10 cellular contexts compared by ENCODE assay signal in the genomic region with DNA sequence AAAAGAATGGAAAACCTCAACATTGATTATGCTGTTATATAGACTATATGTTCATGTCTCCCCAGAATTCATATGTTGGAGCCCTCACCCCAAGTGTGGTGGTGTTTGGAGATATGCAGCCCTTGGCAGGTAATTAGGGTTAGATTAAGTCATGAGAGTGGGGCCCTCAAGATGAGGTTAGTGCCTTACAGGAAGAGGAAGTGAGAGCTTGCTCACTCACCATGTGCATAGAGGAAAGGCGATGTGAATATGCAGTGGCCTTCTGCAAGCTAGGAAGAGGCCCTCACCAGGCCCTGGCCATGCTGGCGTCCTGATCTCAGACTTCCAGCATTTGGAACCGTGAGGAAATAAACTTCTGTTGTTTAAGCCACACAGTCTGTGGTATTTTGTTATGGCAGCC. TPM values are rescaled to one million over a fixed set of nuclear protein-coding genes. Genes with fewer than 3 reads are reported as not detected.
DNase-seq lines count a peak whose midpoint lies in the region; ATAC-seq, FAIRE-seq and TF ChIP-seq lines count a peak whose summit lies in the region.
"Had no signal": no experiment of that assay in that cellular context is flagged by ENCODE, and none has a peak within 500 bp of the region (broad histone marks: within the 10 kb centered on the region; RNA-seq: fewer than 3 reads in every experiment).

No MANE protein-coding gene starts in this region.

- SMC1A ChIA-PET in GM12878 (lab: Charles Lee; ENCODE audit: uncharacterized antibody, unreplicated experiment) = interaction anchor here (0.6 to 2.2 kb wide), 4 partner anchors 12 to 63 kb away, joined by 3 to 12 read pairs (median 4); a partner anchor contains a TSS

- no peak for TF ChIP-seq RAD21 in GM12878 (IDR thresholded peaks at IDR 0.05; ENCODE audit: insufficient read depth, low read depth, low read length)

- H3K4me1 ChIP-seq in GM12878 (ENCODE audit: control insufficient read depth, insufficient read depth, low read length) = peaks cover 23% of the 10 kb centered on the region

- in situ Hi-C loops in GM12878 (cut with MboI) = no loop called here

- no peak for DNase-seq in GM12878 (ENCODE audit: low read depth, low spot score)
- no peak for DNase-seq in RKO (ENCODE audit: low spot score)
- no peak for DNase-seq in stimulated activated CD4-positive, alpha-beta T cell treated with anti-CD3 and anti-CD28 coated beads, Interleukin-2, amount 100 ng/mL, for 24 hours
- DNase-seq in T-helper 2 cell = no peak
- DNase-seq in NCI-H2196 (lab: John Stamatoyannopoulos, UW; ENCODE audit: unreplicated experiment) = no peak
- DNase-seq: NCI-H2029 treated with DMSO at 0.1 percent for 48 hours; stimulated activated CD4-positive, alpha-beta T cell treated with anti-CD3 and anti-CD28 coated beads, Interleukin-1b, Interleukin-23, amount 100 ng/mL, for 48 hours had no signal

- FAIRE-seq in GM12878 (lab: Jason Lieb, UNC) = peak; percentile 23

- no peak overlapping the region; the same call in 1 of the 2 replicates for H2AFZ ChIP-seq in GM12878 (ENCODE audit: control insufficient read depth, low read depth, low read length)

- TF ChIP-seq POLR2A in GM18505 (IDR thresholded peaks at IDR 0.05; ENCODE audit: borderline replicate concordance, extremely low read depth, insufficient read depth, insufficient read length) (no peak), GM12878 (IDR thresholded peaks at IDR 0.05; ENCODE audit: low read depth, low read length) (peak; percentile 30; the same call in 1 of the 2 replicates)

- peak; percentile 86 for ATAC-seq in GM18505 (IDR thresholded peaks at IDR 0.05; ENCODE audit: unreplicated experiment)
- peak; percentile 86 for ATAC-seq in GM21526 (IDR thresholded peaks at IDR 0.05; ENCODE audit: low FRiP score, unreplicated experiment)
- ATAC-seq in HG03469 (IDR thresholded peaks at IDR 0.05; ENCODE audit: unreplicated experiment) = peak; percentile 91
- peak; percentile 97 for ATAC-seq in GM12878

- peak overlapping the region; percentile 42 for H3K27ac ChIP-seq in GM12878 (ENCODE audit: control insufficient read depth, insufficient read depth)

- H3K9ac ChIP-seq in GM12878 (ENCODE audit: control insufficient read depth, insufficient read depth, low read length) = no peak overlapping the region

- no peak for TF ChIP-seq CTCF in GM12878 (IDR thresholded peaks at IDR 0.05 in 2 of 3, conservative IDR thresholded peaks at IDR 0.05 in 1 of 3; ENCODE audit: control insufficient read depth in 2 of 3, extremely low read depth in 1 of 3, insufficient read depth in 1 of 3, low read depth in 3 of 3, low read length in 3 of 3)

- no peaks in the 10 kb centered on the region for H3K79me2 ChIP-seq in GM12878 (ENCODE audit: control insufficient read depth, insufficient read depth, low read length)

- 6% methylated on average over 3 of the region's 3 CpGs for WGBS in GM12878 (ENCODE audit: insufficient coverage, insufficient replicate concordance, low lambda C conversion rate, missing lambda C conversion rate)

- no peaks in the 10 kb centered on the region for H3K27me3 ChIP-seq in GM12878 (replicated peaks in 1 of 2; ENCODE audit: control insufficient read depth in 2 of 2, insufficient read depth in 2 of 2, low read length in 1 of 2)

- intact Hi-C loops in GM12878 (cut with micrococcal nuclease; ENCODE audit: unreplicated experiment) = loop anchor here (5.0 kb wide), 2 partner anchors 48 to 67 kb away; a partner anchor contains a TSS

- no peaks in the 10 kb centered on the region for H4K20me1 ChIP-seq in GM12878 (ENCODE audit: control insufficient read depth, insufficient read depth)

- CTCF ChIA-PET in GM12878 (lab: Yijun Ruan, JAX) = interaction anchor here (1.5 kb wide), 1 partner anchor 11 kb away, joined by 4 read pairs; no protein-coding TSS in a partner anchor

- peaks cover 0 to 11% of the 10 kb centered on the region in 2 experiments; a peak in 3 of 4 replicates for H3K36me3 ChIP-seq in GM12878 (ENCODE audit: control insufficient read depth in 2 of 2, insufficient read depth in 2 of 2, low read length in 1 of 2)

- RAD21 ChIA-PET in GM12878 (lab: Charles Lee; ENCODE audit: unreplicated experiment) = interaction anchor here (0.8 to 1.9 kb wide), 3 partner anchors 16 to 68 kb away, joined by 3 to 5 read pairs (median 3); a partner anchor contains a TSS

- TF ChIP-seq EP300 in GM12878 (IDR thresholded peaks at IDR 0.05; ENCODE audit: borderline replicate concordance in 1 of 2, control insufficient read depth in 1 of 2, low read depth in 2 of 2, low read length in 2 of 2) = no peak

- no TSS peak for BruUV-seq in GM12878 (replicated peaks; lab: Mats Ljungman, UMichigan)

- H3K4me3 ChIP-seq in GM12878 = no peak overlapping the region

- peaks cover 2% of the 10 kb centered on the region; the same call in 1 of the 3 replicates for H3K9me3 ChIP-seq in GM12878 (replicated peaks; ENCODE audit: control insufficient read depth, insufficient read depth, low read length)

- H3K4me2 ChIP-seq in GM12878 (ENCODE audit: control insufficient read depth, insufficient read depth) = peak overlapping the region; percentile 30

- POLR2A ChIA-PET in GM12878 (lab: Charles Lee) = interaction anchor here (0.7 kb wide), 1 partner anchor 13 kb away, joined by 3 read pairs; no protein-coding TSS in a partner anchor

TF ChIP-seq in GM12878, 131 proteins besides CTCF, POLR2A, EP300 and RAD21 (continues in another document):
- no peak for TF ChIP-seq STAT1 (conservative IDR thresholded peaks at IDR 0.05)

RNA-seq across cellular contexts. Expression of a gene that starts 14.8 kb away (rescaled TPM):
- 99.4 and 103 TPM in 2 replicates for total RNA-seq in GM12878 (2013; cell fraction: nucleolus; rRNA removed)
- total RNA-seq in GM12878 (2014; rRNA removed) = 18.9 and 22.2 TPM in 2 replicates
- total RNA-seq in GM12878 (2014; rRNA removed; fragmentation: Illumina TruSeq; extraction: Trizol) = 29.9 and 30.5 TPM in 2 replicates
- 17.7 and 17.9 TPM in 2 replicates for total RNA-seq in GM12878 (2021)
- polyA plus RNA-seq in GM12878 (2011; ENCODE audit: low read depth) = 12.3 TPM
- polyA plus RNA-seq in GM12878 (2011; rRNA removed) = 22.5 and 36.5 TPM in 2 replicates
- 8.4 and 9.2 TPM in 2 replicates for polyA plus RNA-seq in GM12878 (2011; cell fraction: cytosol; rRNA removed)
- polyA plus RNA-seq in GM12878 (2011; cell fraction: nucleus; rRNA removed) = 15.3 and 17.8 TPM in 2 replicates
- polyA plus RNA-seq in GM12878 (2012) = 9.1 and 10.3 TPM in 2 replicates
- polyA plus RNA-seq in GM12878 (2014; fragmentation: Illumina TruSeq; extraction: Trizol) = 21.6 and 27.9 TPM in 2 replicates
- polyA plus RNA-seq in GM12878 (2014; fragmentation: Nextera tagmentation; extraction: Ambion mirVana) = 10 to 100 TPM in 1 of 2 experiments, 1 to 10 TPM in 1; 9.8 to 12.1 TPM
- polyA plus RNA-seq in GM12878 (2014; rRNA removed) = 13.3 and 17.3 TPM in 2 replicates
- 10 to 100 TPM; 16.6 to 22.4 TPM for polyA plus RNA-seq in GM12878 (2016; fragmentation: Nextera tagmentation; extraction: Ambion mirVana)
- polyA minus RNA-seq in GM12878 (2011; rRNA and poly(A)+ RNA removed) = 30.7 and 31.7 TPM in 2 replicates
- 6.9 and 9.4 TPM in 2 replicates for polyA minus RNA-seq in GM12878 (2011; cell fraction: cytosol; rRNA and poly(A)+ RNA removed)
- polyA minus RNA-seq in GM12878 (2011; cell fraction: nucleus; rRNA and poly(A)+ RNA removed) = 20.4 and 36.5 TPM in 2 replicates

RNA-seq across cellular contexts. Expression of a gene that starts 48.8 kb away (rescaled TPM):
- total RNA-seq in GM12878 (2013; cell fraction: nucleolus; rRNA removed) = 13.9 and 15.0 TPM in 2 replicates
- total RNA-seq in GM12878 (2014; rRNA removed) (3.4 and 4.4 TPM in 2 replicates), GM12878 (2014; rRNA removed; fragmentation: Illumina TruSeq; extraction: Trizol) (5.3 and 5.4 TPM in 2 replicates), GM12878 (2021) (3.4 and 4.8 TPM in 2 replicates)
- 1.8 TPM for polyA plus RNA-seq in GM12878 (2011; ENCODE audit: low read depth)
- polyA plus RNA-seq in GM12878 (2011; rRNA removed) (6.8 and 11.3 TPM in 2 replicates), GM12878 (2014; fragmentation: Illumina TruSeq; extraction: Trizol) (4.6 and 6.2 TPM in 2 replicates), GM12878 (2014; fragmentation: Nextera tagmentation; extraction: Ambion mirVana) (1 to 10 TPM; 1.0 to 1.5 TPM), GM12878 (2014; rRNA removed) (2.7 and 3.0 TPM in 2 replicates), GM12878 (2016; fragmentation: Nextera tagmentation; extraction: Ambion mirVana) (1 to 10 TPM; 2.8 to 2.9 TPM)
- polyA plus RNA-seq in GM12878 (2011; cell fraction: cytosol; rRNA removed) = 2.5 and 2.8 TPM in 2 replicates
- polyA plus RNA-seq in GM12878 (2011; cell fraction: nucleus; rRNA removed) = 4.7 and 5.6 TPM in 2 replicates
- polyA plus RNA-seq in GM12878 (2012) = 2.8 and 3.6 TPM in 2 replicates
- 3.9 and 4.8 TPM in 2 replicates for polyA minus RNA-seq in GM12878 (2011; rRNA and poly(A)+ RNA removed)
- polyA minus RNA-seq in GM12878 (2011; cell fraction: cytosol; rRNA and poly(A)+ RNA removed) = 2.1 and 2.3 TPM in 2 replicates
- 1.2 and 1.5 TPM in 2 replicates for polyA minus RNA-seq in GM12878 (2011; cell fraction: nucleus; rRNA and poly(A)+ RNA removed)
